In genomic region chr13:49690133-49690989, GRCh38 we compare ENCODE assay signal across 8 cellular contexts. TPM values are rescaled to one million over a fixed set of nuclear protein-coding genes. Genes with fewer than 3 reads are reported as not detected.
A peak's percentile ranks its signal among the peaks of the same experiment; 100 is the strongest.
DNase-seq lines count a peak whose midpoint lies in the region; ATAC-seq and TF ChIP-seq lines count a peak whose summit lies in the region.

No MANE protein-coding gene starts in this region.

- H2AFZ ChIP-seq in neural progenitor cell (replicated peaks) = peak overlapping the region; percentile 48

- no peaks in the 10 kb centered on the region for H3K27me3 ChIP-seq in CD4-positive, CD25-positive, alpha-beta regulatory T cell (ENCODE audit: control insufficient read depth, insufficient read depth, low read length)
- H3K27me3 ChIP-seq in neural progenitor cell = peaks cover 3% of the 10 kb centered on the region

- peak in 1 of 3 donors; percentile 18 for DNase-seq in CD4-positive, CD25-positive, alpha-beta regulatory T cell
- DNase-seq in RPMI8226 (peak; percentile 59), erythroblast (lab: John Stamatoyannopoulos, UW) (peak; percentile 49 to 50), neural progenitor cell (ENCODE audit: low spot score) (no peak), NCI-H345 treated with DMSO at 0.1 percent for 48 hours (lab: John Stamatoyannopoulos, UW; ENCODE audit: unreplicated experiment) (no peak), C1 segment of cervical spinal cord (lab: John Stamatoyannopoulos, UW) (no peak)

- no peak overlapping the region for H3K27ac ChIP-seq in CD4-positive, CD25-positive, alpha-beta regulatory T cell (ENCODE audit: insufficient read depth, low read length, poor library complexity, severe bottlenecking)
- H3K27ac ChIP-seq in neural progenitor cell = no peak overlapping the region

- peaks cover 14% of the 10 kb centered on the region for H3K4me1 ChIP-seq in CD4-positive, CD25-positive, alpha-beta regulatory T cell (ENCODE audit: control insufficient read depth, insufficient read depth, low read length, poor library complexity, severe bottlenecking)
- H3K4me1 ChIP-seq in neural progenitor cell = no peaks in the 10 kb centered on the region

- no peak for TF ChIP-seq POLR2A in erythroblast (IDR thresholded peaks at IDR 0.05; ENCODE audit: low read length)

- H3K4me3 ChIP-seq in CD4-positive, CD25-positive, alpha-beta regulatory T cell (ENCODE audit: low read depth, low read length) = peak overlapping the region; percentile 88
- H3K4me3 ChIP-seq in neural progenitor cell = peak overlapping the region; percentile 59

- H3K9me3 ChIP-seq in CD4-positive, CD25-positive, alpha-beta regulatory T cell (ENCODE audit: control insufficient read depth in 2 of 2, low read length in 2 of 2) = no peaks in the 10 kb centered on the region
- H3K9me3 ChIP-seq in neural progenitor cell (ENCODE audit: low read depth) = no peaks in the 10 kb centered on the region

- peak overlapping the region; percentile 1 for H3K9ac ChIP-seq in neural progenitor cell

- peaks cover 22% of the 10 kb centered on the region for H3K36me3 Mint-ChIP-seq in CD4-positive, CD25-positive, alpha-beta regulatory T cell
- H3K36me3 Mint-ChIP-seq in neural progenitor cell = peaks cover 20% of the 10 kb centered on the region

- H3K79me2 ChIP-seq in neural progenitor cell (ENCODE audit: low read depth) = peaks cover 21% of the 10 kb centered on the region

- no peaks in the 10 kb centered on the region for H4K20me1 ChIP-seq in neural progenitor cell (ENCODE audit: low read depth)

- peak overlapping the region; percentile 91 to 97 (median 92) for H3K4me3 Mint-ChIP-seq in CD4-positive, CD25-positive, alpha-beta regulatory T cell
- peak overlapping the region; percentile 93 for H3K4me3 Mint-ChIP-seq in neural progenitor cell

- peaks cover 12% of the 10 kb centered on the region for H3F3A ChIP-seq in neural progenitor cell (ENCODE audit: low read depth)

- H3K4me2 ChIP-seq in neural progenitor cell = peak overlapping the region; percentile 77

- no peaks in the 10 kb centered on the region for H3K9me3 Mint-ChIP-seq in CD4-positive, CD25-positive, alpha-beta regulatory T cell
- no peaks in the 10 kb centered on the region for H3K9me3 Mint-ChIP-seq in neural progenitor cell

- H3K27me3 Mint-ChIP-seq in CD4-positive, CD25-positive, alpha-beta regulatory T cell = no peaks in the 10 kb centered on the region
- H3K27me3 Mint-ChIP-seq in neural progenitor cell (ENCODE audit: insufficient read depth, low read depth) = peaks cover 7% of the 10 kb centered on the region

- no peaks in the 10 kb centered on the region for H3K36me3 ChIP-seq in CD4-positive, CD25-positive, alpha-beta regulatory T cell (ENCODE audit: control insufficient read depth, insufficient read depth, low read length)
- H3K36me3 ChIP-seq in neural progenitor cell = no peaks in the 10 kb centered on the region

- no peak for TF ChIP-seq CTCF in neural progenitor cell (IDR thresholded peaks at IDR 0.05)

- peaks cover 16 to 52% (median 28%) of the 10 kb centered on the region in 4 donors for H3K4me1 Mint-ChIP-seq in CD4-positive, CD25-positive, alpha-beta regulatory T cell
- peaks cover 25% of the 10 kb centered on the region for H3K4me1 Mint-ChIP-seq in neural progenitor cell

- peak overlapping the region; percentile 64 to 90 (median 90) for H3K27ac Mint-ChIP-seq in CD4-positive, CD25-positive, alpha-beta regulatory T cell
- H3K27ac Mint-ChIP-seq in neural progenitor cell = peak overlapping the region; percentile 91

- ATAC-seq in CD4-positive, CD25-positive, alpha-beta regulatory T cell (ENCODE audit: low read depth in 2 of 2) = no peak
- ATAC-seq in GM18868 (IDR thresholded peaks at IDR 0.05; ENCODE audit: unreplicated experiment) = peak; percentile 17
- ATAC-seq in HG03060 (IDR thresholded peaks at IDR 0.05; ENCODE audit: low read depth, unreplicated experiment) = peak; percentile 28

RNA-seq across cellular contexts. Expression of gene EBPL, which starts 0.9 kb away (rescaled TPM):
- total RNA-seq in CD4-positive, CD25-positive, alpha-beta regulatory T cell = 19.6 TPM
- polyA plus RNA-seq in CD4-positive, CD25-positive, alpha-beta regulatory T cell = 10 to 100 TPM; 54.1 to 74.1 (median 63.7) TPM
- total RNA-seq in neural progenitor cell (ENCODE audit: low replicate concordance) = 82.9 and 86.4 TPM in 2 replicates

Comparison
In these comparisons a context has a peak if more than half of its experiments do, and no peak if none do; other contexts are left out.
1. ATAC-seq: peak in GM18868 (single experiment) and HG03060 (single experiment); none in CD4-positive, CD25-positive, alpha-beta regulatory T cell (0 of 2).
2. DNase-seq: peak in RPMI8226 (single experiment) and erythroblast (2 of 2); none in neural progenitor cell (single experiment), NCI-H345 treated with DMSO at 0.1 percent for 48 hours (single experiment) and C1 segment of cervical spinal cord (0 of 14).